In genomic region chr11:13143486-13144297, GRCh38 we compare ENCODE assay signal across 21 cellular contexts.
A peak's percentile ranks its signal among the peaks of the same experiment; 100 is the strongest.
DNase-seq lines count a peak whose midpoint lies in the region; ATAC-seq, FAIRE-seq and TF ChIP-seq lines count a peak whose summit lies in the region.
"Had no signal": no experiment of that assay in that cellular context is flagged by ENCODE, and none has a peak within 500 bp of the region (broad histone marks: within the 10 kb centered on the region; RNA-seq: fewer than 3 reads in every experiment).

No MANE protein-coding gene starts in this region.

- ATAC-seq in GM12878 (peak; percentile 42), HG02840 (IDR thresholded peaks at IDR 0.05; ENCODE audit: low FRiP score, unreplicated experiment) (no peak), GM19397 (IDR thresholded peaks at IDR 0.05; ENCODE audit: unreplicated experiment) (no peak), HG02885 (IDR thresholded peaks at IDR 0.05; ENCODE audit: poor library complexity, unreplicated experiment) (no peak)
- ATAC-seq: sciatic nerve had no signal

- H3K36me3 ChIP-seq in GM23248 (ENCODE audit: low read depth) (no peaks in the 10 kb centered on the region), GM12878 (ENCODE audit: control insufficient read depth in 2 of 2, insufficient read depth in 2 of 2, low read length in 1 of 2) (no peaks in the 10 kb centered on the region)
- H3K36me3 ChIP-seq: ovary, thoracic aorta had no signal

- in situ Hi-C loops in GM23248 (cut with MboI) (no loop called here), GM12878 (cut with MboI) (no loop called here)

- TF ChIP-seq CTCF in C4-2B (conservative IDR thresholded peaks at IDR 0.05): no peak
- no peak for TF ChIP-seq CTCF in GM12878 (IDR thresholded peaks at IDR 0.05 in 2 of 3, conservative IDR thresholded peaks at IDR 0.05 in 1 of 3; ENCODE audit: control insufficient read depth in 2 of 3, extremely low read depth in 1 of 3, insufficient read depth in 1 of 3, low read depth in 3 of 3, low read length in 3 of 3)

- no peaks in the 10 kb centered on the region for H4K20me1 ChIP-seq in GM23248 (ENCODE audit: insufficient read depth)
- H4K20me1 ChIP-seq in GM12878 (ENCODE audit: control insufficient read depth, insufficient read depth): no peaks in the 10 kb centered on the region

- intact Hi-C loops in GM12878 (cut with micrococcal nuclease; ENCODE audit: unreplicated experiment): no loop called here

- no peaks in the 10 kb centered on the region for H3K9me2 ChIP-seq in GM23248 (ENCODE audit: insufficient read depth)

- no peak for TF ChIP-seq EP300 in GM12878 (IDR thresholded peaks at IDR 0.05; ENCODE audit: borderline replicate concordance in 1 of 2, control insufficient read depth in 1 of 2, low read depth in 2 of 2, low read length in 2 of 2)

- H2AFZ ChIP-seq in GM23248 (no peak overlapping the region), GM12878 (ENCODE audit: control insufficient read depth, low read depth, low read length) (no peak overlapping the region)

- no TSS peak for BruUV-seq in GM12878 (replicated peaks; lab: Mats Ljungman, UMichigan)

- H3K4me1 ChIP-seq in GM23248 (ENCODE audit: insufficient read depth) (peaks cover 24% of the 10 kb centered on the region), GM12878 (ENCODE audit: control insufficient read depth, insufficient read depth, low read length) (no peaks in the 10 kb centered on the region)

- H3K79me2 ChIP-seq in GM23248 (ENCODE audit: insufficient read depth) (no peaks in the 10 kb centered on the region), GM12878 (ENCODE audit: control insufficient read depth, insufficient read depth, low read length) (no peaks in the 10 kb centered on the region)

- H3F3A ChIP-seq in GM23248 (ENCODE audit: insufficient read depth): peaks cover 16% of the 10 kb centered on the region

- peak overlapping the region; percentile 31 for H3K27ac ChIP-seq in C4-2B
- no peak overlapping the region for H3K27ac ChIP-seq in GM23248
- no peak overlapping the region for H3K27ac ChIP-seq in GM12878 (ENCODE audit: control insufficient read depth, insufficient read depth)
- H3K27ac ChIP-seq: ovary, thoracic aorta had no signal

- CTCF ChIA-PET in GM12878 (lab: Yijun Ruan, JAX): interaction anchor here (0.9 to 11.3 kb wide), 4 partner anchors 8 to 180 kb away, joined by 3 to 201 read pairs (median 6); no protein-coding TSS in a partner anchor

- H3K27me3 ChIP-seq in GM23248 (replicated peaks; ENCODE audit: insufficient read depth): no peaks in the 10 kb centered on the region
- no peaks in the 10 kb centered on the region for H3K27me3 ChIP-seq in GM12878 (replicated peaks in 1 of 2; ENCODE audit: control insufficient read depth in 2 of 2, insufficient read depth in 2 of 2, low read length in 1 of 2)
- H3K27me3 ChIP-seq: ovary had no signal

- 85 to 100% methylated on average over 1 of the region's 1 CpG for WGBS in GM23248 (ENCODE audit: low coverage in 1 of 2, low lambda C conversion rate in 2 of 2, missing lambda C conversion rate in 2 of 2), 2 experiments
- WGBS in GM12878 (ENCODE audit: insufficient coverage, insufficient replicate concordance, low lambda C conversion rate, missing lambda C conversion rate): 0% methylated on average over 1 of the region's 1 CpG

- H3K4me3 ChIP-seq in GM23248: no peak overlapping the region
- H3K4me3 ChIP-seq in GM12878: no peak overlapping the region
- H3K4me3 ChIP-seq: ovary, thoracic aorta had no signal

- H3K4me2 ChIP-seq in GM23248 (ENCODE audit: unreplicated experiment) (no peak overlapping the region), GM12878 (ENCODE audit: control insufficient read depth, insufficient read depth) (no peak overlapping the region)

- TF ChIP-seq POLR2A in GM12878 (IDR thresholded peaks at IDR 0.05; ENCODE audit: low read depth, low read length): no peak

- SMC1A ChIA-PET in GM12878 (lab: Charles Lee; ENCODE audit: uncharacterized antibody, unreplicated experiment): interaction anchor here (1.4 to 1.7 kb wide), 3 partner anchors 38 to 131 kb away, joined by 3 to 6 read pairs (median 5); no protein-coding TSS in a partner anchor

- POLR2A ChIA-PET in GM12878 (lab: Charles Lee): no interaction called here

- H3K9me3 ChIP-seq in GM23248 (ENCODE audit: low read depth): no peaks in the 10 kb centered on the region
- no peaks in the 10 kb centered on the region for H3K9me3 ChIP-seq in GM12878 (replicated peaks; ENCODE audit: control insufficient read depth, insufficient read depth, low read length)
- H3K9me3 ChIP-seq: ovary, thoracic aorta had no signal

- FAIRE-seq in GM12878 (lab: Jason Lieb, UNC): no peak

- DNase-seq in GM23248 (peak; percentile 29), GM12878 (ENCODE audit: low read depth, low spot score) (no peak), mucosa of gallbladder (ENCODE audit: low spot score) (peak; percentile 37), COR-L47 (lab: John Stamatoyannopoulos, UW) (no peak)
- DNase-seq: activated CD4-positive, alpha-beta T cell treated with anti-CD3 and anti-CD28 coated beads, Interleukin-2, amount 10 ng/mL, durations not matched to agents 24 days and 14 days; activated CD8-positive, alpha-beta memory T cell treated with anti-CD3 and anti-CD28 coated beads, Interleukin-2, amount 50 U/mL, for 4 hours; activated effector memory CD4-positive, alpha-beta T cell treated with anti-CD3 and anti-CD28 coated beads, Interleukin-2, amount 50 U/mL, for 16 hours; cortex of kidney; DMS153; hypothalamus; naive B cell; NCI-H146; NCI-H2171 treated with DMSO at 0.1 percent for 48 hours; NCI-H526; ovary had no signal

- RAD21 ChIA-PET in GM12878 (lab: Charles Lee; ENCODE audit: unreplicated experiment): interaction anchor here (0.6 kb wide), 1 partner anchor 31 kb away, joined by 3 read pairs; no protein-coding TSS in a partner anchor

- no peak for TF ChIP-seq RAD21 in GM12878 (IDR thresholded peaks at IDR 0.05; ENCODE audit: insufficient read depth, low read depth, low read length)

- H3K9ac ChIP-seq in GM23248 (no peak overlapping the region), GM12878 (ENCODE audit: control insufficient read depth, insufficient read depth, low read length) (no peak overlapping the region)

TF ChIP-seq in GM12878, 131 proteins besides CTCF, POLR2A, EP300 and RAD21:
- TF ChIP-seq SRF (IDR thresholded peaks at IDR 0.05; ENCODE audit: low read depth in 2 of 2, low read length in 2 of 2) (no peak), ASH2L (IDR thresholded peaks at IDR 0.05; ENCODE audit: borderline replicate concordance, low read depth) (no peak), FOXK2 (IDR thresholded peaks at IDR 0.05) (no peak), PAX5 (IDR thresholded peaks at IDR 0.05; ENCODE audit: borderline replicate concordance, low read depth, low read length) (no peak), NR2C1 (IDR thresholded peaks at IDR 0.05) (no peak), JUNB (IDR thresholded peaks at IDR 0.05) (no peak), SMAD1 (IDR thresholded peaks at IDR 0.05; ENCODE audit: low read depth, partially characterized antibody) (no peak), MAX (IDR thresholded peaks at IDR 0.05; ENCODE audit: low read depth, low read length) (no peak), ELK1 (IDR thresholded peaks at IDR 0.05; ENCODE audit: low read depth, low read length) (no peak), ZSCAN29 (IDR thresholded peaks at IDR 0.05) (no peak), KLF5 (IDR thresholded peaks at IDR 0.05; ENCODE audit: partially characterized antibody) (no peak)

Comparison
In these comparisons a context has a peak if more than half of its experiments do, and no peak if none do; other contexts are left out.
1. DNase-seq: peak in GM23248 (single experiment) and mucosa of gallbladder (single experiment); none in GM12878 (single experiment) and COR-L47 (single experiment).